1 cellular context compared by ENCODE assay signal in genomic region chr19:35298561-35298972, GRCh38.
TF ChIP-seq lines count a peak whose summit lies in the region.

No MANE protein-coding gene starts in this region.

TF ChIP-seq in HEK293, 187 proteins besides CTCF, POLR2A, EP300 and RAD21 (continued from another document and continues in another):
- peak; percentile 79; the same call in 1 of the 2 replicates for TF ChIP-seq ZNF239 (tag by site-specific recombination; IDR thresholded peaks at IDR 0.05)
- no peak for TF ChIP-seq ZNF501 (tag by site-specific recombination; IDR thresholded peaks at IDR 0.05)
- peak; percentile 17 for TF ChIP-seq PATZ1 (tag by site-specific recombination; IDR thresholded peaks at IDR 0.05)
- peak; percentile 62 for TF ChIP-seq ZNF18 (tag by site-specific recombination; IDR thresholded peaks at IDR 0.05)
- TF ChIP-seq SALL2 (tag by site-specific recombination; IDR thresholded peaks at IDR 0.05; ENCODE audit: borderline replicate concordance) = peak; percentile 82; the same call in 1 of the 2 replicates
- peak; percentile 66; the same call in 1 of the 2 replicates for TF ChIP-seq ZNF658 (tag by site-specific recombination; IDR thresholded peaks at IDR 0.05)
- TF ChIP-seq ATF2 (tag by site-specific recombination; IDR thresholded peaks at IDR 0.05; ENCODE audit: low read depth) = no peak
- no peak for TF ChIP-seq ZNF24 (tag by site-specific recombination; IDR thresholded peaks at IDR 0.05)
- TF ChIP-seq ZNF639 (tag by site-specific recombination; IDR thresholded peaks at IDR 0.05) = no peak
- TF ChIP-seq ZNF416 (tag by site-specific recombination; IDR thresholded peaks at IDR 0.05) = 0 out of 2 replicates have a peak, but pooled peaks have one; percentile 12
- 0 out of 2 replicates have a peak, but pooled peaks have one; percentile 3 for TF ChIP-seq ZNF488 (tag by site-specific recombination; IDR thresholded peaks at IDR 0.05)
- TF ChIP-seq ZNF350 (tag by site-specific recombination; IDR thresholded peaks at IDR 0.05) = no peak
- TF ChIP-seq ZNF366 (tag by site-specific recombination; conservative IDR thresholded peaks at IDR 0.05) = no peak
- no peak; the same call in 1 of the 2 replicates for TF ChIP-seq ZBTB6 (tag by site-specific recombination; IDR thresholded peaks at IDR 0.05)
- no peak for TF ChIP-seq ZNF292 (tag by site-specific recombination; IDR thresholded peaks at IDR 0.05; ENCODE audit: borderline replicate concordance, low read depth)
- no peak for TF ChIP-seq KLF10 (tag by site-specific recombination; IDR thresholded peaks at IDR 0.05)
- TF ChIP-seq ZBTB49 (tag by site-specific recombination; IDR thresholded peaks at IDR 0.05; ENCODE audit: low read depth) = no peak
- TF ChIP-seq ZNF148 (tag by site-specific recombination; IDR thresholded peaks at IDR 0.05; ENCODE audit: borderline replicate concordance) = peak; percentile 87
- no peak for TF ChIP-seq ZNF600 (tag by site-specific recombination; IDR thresholded peaks at IDR 0.05)
- peak; percentile 74 for TF ChIP-seq YY2 (tag by site-specific recombination; IDR thresholded peaks at IDR 0.05)
- TF ChIP-seq ZNF785 (tag by site-specific recombination; IDR thresholded peaks at IDR 0.05) = no peak; the same call in none of the 2 replicates
- no peak for TF ChIP-seq ZNF664 (tag by site-specific recombination; IDR thresholded peaks at IDR 0.05)
- no peak for TF ChIP-seq RBAK (tag by site-specific recombination; IDR thresholded peaks at IDR 0.05)
- TF ChIP-seq ZNF48 (tag by site-specific recombination; IDR thresholded peaks at IDR 0.05) = no peak
- TF ChIP-seq ZNF704 (tag by site-specific recombination; IDR thresholded peaks at IDR 0.05) = peak; percentile 9; the same call in 1 of the 2 replicates
- no peak; the same call in 1 of the 2 replicates for TF ChIP-seq GLIS1 (tag by site-specific recombination; IDR thresholded peaks at IDR 0.05)
- TF ChIP-seq ZNF354C (tag by site-specific recombination; IDR thresholded peaks at IDR 0.05; ENCODE audit: borderline replicate concordance, low read depth) = peak; percentile 17; the same call in 1 of the 2 replicates
- TF ChIP-seq ZNF398 (tag by site-specific recombination; IDR thresholded peaks at IDR 0.05) = peak; percentile 5; the same call in 1 of the 2 replicates
- TF ChIP-seq MZF1 (tag by site-specific recombination; IDR thresholded peaks at IDR 0.05; ENCODE audit: borderline replicate concordance) = no peak
- TF ChIP-seq ZNF140 (tag by site-specific recombination; IDR thresholded peaks at IDR 0.05) = no peak
- TF ChIP-seq ZNF621 (tag by site-specific recombination; IDR thresholded peaks at IDR 0.05) = peak; percentile 86; the same call in 1 of the 2 replicates
- no peak for TF ChIP-seq ZNF280C (tag by site-specific recombination; IDR thresholded peaks at IDR 0.05)
- TF ChIP-seq ZNF423 (tag by site-specific recombination; IDR thresholded peaks at IDR 0.05) = no peak
- peak; percentile 33; the same call in 1 of the 2 replicates for TF ChIP-seq ZNF571 (tag by site-specific recombination; IDR thresholded peaks at IDR 0.05)
- TF ChIP-seq ZNF404 (tag by site-specific recombination; IDR thresholded peaks at IDR 0.05) = peak; percentile 10; the same call in 1 of the 2 replicates
- no peak for TF ChIP-seq ZNF121 (tag by site-specific recombination; IDR thresholded peaks at IDR 0.05)
- peak; percentile 29; the same call in 1 of the 2 replicates for TF ChIP-seq ZNF23 (tag by site-specific recombination; IDR thresholded peaks at IDR 0.05; ENCODE audit: borderline replicate concordance)
- TF ChIP-seq ZNF585B (tag by site-specific recombination; IDR thresholded peaks at IDR 0.05) = no peak
